21 cellular contexts compared by ENCODE assay signal in the genomic region with DNA sequence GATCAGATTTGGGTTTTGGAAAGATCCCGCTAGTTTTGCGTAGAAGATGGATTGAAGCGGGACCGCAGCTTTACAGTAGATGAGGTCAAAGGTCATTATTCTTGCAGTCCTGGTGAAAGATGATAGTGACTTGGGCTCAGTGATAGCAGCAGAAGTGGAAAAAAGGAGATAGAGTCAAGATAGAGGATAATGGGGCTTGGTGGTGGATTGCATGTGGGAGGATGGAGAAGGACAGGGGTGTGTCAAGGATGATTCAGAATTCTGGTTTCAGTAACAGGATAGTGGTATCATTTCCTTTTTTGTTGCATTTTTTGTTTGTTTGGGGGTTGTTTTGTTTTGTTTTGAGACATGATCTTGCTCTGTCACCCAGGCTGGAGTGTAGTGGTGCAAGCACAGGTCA.
"Had no signal": no experiment of that assay in that cellular context is flagged by ENCODE, and none has a peak within 500 bp of the region (broad histone marks: within the 10 kb centered on the region; RNA-seq: fewer than 3 reads in every experiment).

No MANE protein-coding gene starts in this region.

- DNase-seq: activated CD4-positive, alpha-beta memory T cell treated with anti-CD3 and anti-CD28 coated beads, Interleukin-2, amount 10 ng/mL, durations not matched to agents 7 days and 5 days; activated CD4-positive, alpha-beta T cell treated with anti-CD3 and anti-CD28 coated beads for 36 hours; activated CD8-positive, alpha-beta memory T cell treated with anti-CD3 and anti-CD28 coated beads, Interleukin-2, amount 50 U/mL, for 4 hours; activated naive CD4-positive, alpha-beta T cell treated with anti-CD3 and anti-CD28 coated beads for 36 hours; effector CD4-positive, alpha-beta T cell; gastrocnemius medialis; heart right ventricle; left lung; natural killer cell; psoas muscle; right lobe of liver; stimulated activated CD4-positive, alpha-beta T cell treated with anti-CD3 and anti-CD28 coated beads, Interleukin-1b, Interleukin-23, amount 100 ng/mL, for 48 hours; stimulated activated naive CD4-positive, alpha-beta T cell; T-helper 9 cell; upper lobe of left lung; WERI-Rb-1 had no signal

- H3K4me3 ChIP-seq: gastrocnemius medialis, heart right ventricle, left lung, psoas muscle, right lobe of liver, upper lobe of left lung had no signal

- H3K4me1 Mint-ChIP-seq: activated CD4-positive, alpha-beta T cell treated with anti-CD3 and anti-CD28 coated beads for 36 hours; memory B cell; natural killer cell had no signal

- H3K36me3 Mint-ChIP-seq: memory B cell, natural killer cell had no signal

- H3K27ac Mint-ChIP-seq: activated CD4-positive, alpha-beta memory T cell treated with anti-CD3 and anti-CD28 coated beads, Interleukin-2, amount 10 ng/mL, durations not matched to agents 7 days and 5 days; activated CD4-positive, alpha-beta T cell treated with anti-CD3 and anti-CD28 coated beads for 36 hours; activated naive CD4-positive, alpha-beta T cell treated with anti-CD3 and anti-CD28 coated beads for 36 hours; activated T-helper 1 cell treated with anti-CD3 and anti-CD28 coated beads, Interleukin-12 subunit alpha, Interleukin-12 subunit beta, Interleukin-2, Interleukin-4 antibody, amounts not matched to agents 30 ng/mL and 10 ng/mL and 1 ng/mL, durations not matched to agents 14 hours and 24 hours and 36 hours; memory B cell; natural killer cell had no signal

- ATAC-seq: activated CD4-positive, alpha-beta T cell treated with anti-CD3 and anti-CD28 coated beads for 36 hours; gastrocnemius medialis; heart right ventricle; left lung; natural killer cell; psoas muscle; right lobe of liver had no signal

- H3K27ac ChIP-seq: gastrocnemius medialis, heart right ventricle, left lung, psoas muscle, right lobe of liver, upper lobe of left lung, WERI-Rb-1 had no signal

- H3K27me3 ChIP-seq: gastrocnemius medialis, heart right ventricle, left lung, right lobe of liver, upper lobe of left lung had no signal

- FAIRE-seq: colon, endothelial cell of umbilical vein, islet of Langerhans had no signal

- H3K4me1 ChIP-seq: gastrocnemius medialis, heart right ventricle, left lung, psoas muscle, right lobe of liver, upper lobe of left lung had no signal

- H3K9me3 ChIP-seq: gastrocnemius medialis, heart right ventricle, left lung, psoas muscle, right lobe of liver, upper lobe of left lung had no signal

- H3K4me3 Mint-ChIP-seq: activated CD4-positive, alpha-beta memory T cell treated with anti-CD3 and anti-CD28 coated beads, Interleukin-2, amount 10 ng/mL, durations not matched to agents 7 days and 5 days; activated CD4-positive, alpha-beta T cell treated with anti-CD3 and anti-CD28 coated beads for 36 hours; activated naive CD4-positive, alpha-beta T cell treated with anti-CD3 and anti-CD28 coated beads for 36 hours; activated T-helper 1 cell treated with anti-CD3 and anti-CD28 coated beads, Interleukin-12 subunit alpha, Interleukin-12 subunit beta, Interleukin-2, Interleukin-4 antibody, amounts not matched to agents 30 ng/mL and 10 ng/mL and 1 ng/mL, durations not matched to agents 14 hours and 24 hours and 36 hours; memory B cell; natural killer cell had no signal

- H3K9me3 Mint-ChIP-seq: activated CD4-positive, alpha-beta memory T cell treated with anti-CD3 and anti-CD28 coated beads, Interleukin-2, amount 10 ng/mL, durations not matched to agents 7 days and 5 days; activated naive CD4-positive, alpha-beta T cell treated with anti-CD3 and anti-CD28 coated beads for 36 hours; activated T-helper 1 cell treated with anti-CD3 and anti-CD28 coated beads, Interleukin-12 subunit alpha, Interleukin-12 subunit beta, Interleukin-2, Interleukin-4 antibody, amounts not matched to agents 30 ng/mL and 10 ng/mL and 1 ng/mL, durations not matched to agents 14 hours and 24 hours and 36 hours; natural killer cell had no signal

- H3K36me3 ChIP-seq: gastrocnemius medialis, heart right ventricle, left lung, right lobe of liver, upper lobe of left lung, WERI-Rb-1 had no signal
